Comparison of ENCODE assay signal across 6 cellular contexts in the genomic region with DNA sequence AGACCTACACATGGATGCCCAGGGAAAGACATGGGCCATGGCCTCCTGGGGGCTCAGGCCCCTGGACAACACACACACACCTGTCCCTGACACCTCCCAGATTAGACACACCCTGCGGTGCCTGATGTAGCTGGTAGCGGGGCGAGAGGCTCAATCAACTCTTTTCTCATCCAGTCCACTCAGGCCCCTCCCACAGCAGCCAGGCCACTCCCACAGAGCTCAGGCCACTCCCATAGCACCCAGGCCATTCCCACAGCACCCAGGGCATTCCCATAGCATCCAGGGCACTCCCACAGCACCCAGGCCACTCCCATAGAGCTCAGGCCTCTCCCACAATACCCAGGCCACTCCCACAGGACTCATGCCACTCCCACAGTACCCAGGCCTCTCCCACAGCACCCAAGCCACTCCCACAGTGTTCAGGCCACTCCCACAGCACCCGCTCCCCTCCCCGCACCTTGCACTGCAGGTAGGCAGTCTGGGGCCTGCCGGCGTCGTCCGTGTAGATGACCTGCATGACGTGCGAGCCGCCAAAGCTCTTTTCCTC. TPM values are rescaled to one million over a fixed set of nuclear protein-coding genes. Genes with fewer than 3 reads are reported as not detected.
DNase-seq lines count a peak whose midpoint lies in the region; ATAC-seq lines count a peak whose summit lies in the region.
"Not testable (repeated sequence)": the region's sequence is repeated elsewhere in the genome, so short reads cannot be mapped to it uniquely, and the experiment has no call there.

No MANE protein-coding gene starts in this region.

- not testable (repeated sequence) for H3K27ac Mint-ChIP-seq in activated T-helper 2 cell treated with anti-CD3 and anti-CD28 coated beads, Interferon-gamma antibody, Interleukin-2, Interleukin-4, amounts not matched to agents 10 μg/mL and 5 μg/mL and 100 μg/mL, durations not matched to agents 14 hours and 24 hours and 36 hours

- H3K9me3 Mint-ChIP-seq in activated T-helper 2 cell treated with anti-CD3 and anti-CD28 coated beads, Interferon-gamma antibody, Interleukin-2, Interleukin-4, amounts not matched to agents 10 μg/mL and 5 μg/mL and 100 μg/mL, durations not matched to agents 14 hours and 24 hours and 36 hours: not testable (repeated sequence)

- intact Hi-C loops in activated T-helper 2 cell treated with anti-CD3 and anti-CD28 coated beads, Interferon-gamma antibody, Interleukin-2, Interleukin-4, amounts not matched to agents 10 μg/mL and 5 μg/mL and 100 μg/mL, durations not matched to agents 14 hours and 24 hours and 36 hours (cut with micrococcal nuclease); left colon (cut with DNase I, micrococcal nuclease): not testable (repeated sequence)

- not testable (repeated sequence) for H3K4me3 Mint-ChIP-seq in activated T-helper 2 cell treated with anti-CD3 and anti-CD28 coated beads, Interferon-gamma antibody, Interleukin-2, Interleukin-4, amounts not matched to agents 10 μg/mL and 5 μg/mL and 100 μg/mL, durations not matched to agents 14 hours and 24 hours and 36 hours (ENCODE audit: low read depth)

- H3K36me3 Mint-ChIP-seq in activated T-helper 2 cell treated with anti-CD3 and anti-CD28 coated beads, Interferon-gamma antibody, Interleukin-2, Interleukin-4, amounts not matched to agents 10 μg/mL and 5 μg/mL and 100 μg/mL, durations not matched to agents 14 hours and 24 hours and 36 hours (ENCODE audit: low read depth): not testable (repeated sequence)

- not testable (repeated sequence) for H3K4me1 Mint-ChIP-seq in activated T-helper 2 cell treated with anti-CD3 and anti-CD28 coated beads, Interferon-gamma antibody, Interleukin-2, Interleukin-4, amounts not matched to agents 10 μg/mL and 5 μg/mL and 100 μg/mL, durations not matched to agents 14 hours and 24 hours and 36 hours (ENCODE audit: low read depth)

- H3K27me3 Mint-ChIP-seq in activated T-helper 2 cell treated with anti-CD3 and anti-CD28 coated beads, Interferon-gamma antibody, Interleukin-2, Interleukin-4, amounts not matched to agents 10 μg/mL and 5 μg/mL and 100 μg/mL, durations not matched to agents 14 hours and 24 hours and 36 hours (ENCODE audit: low read depth): not testable (repeated sequence)

- peak; percentile 57 for DNase-seq in activated T-helper 2 cell treated with anti-CD3 and anti-CD28 coated beads, Interferon-gamma antibody, Interleukin-2, Interleukin-4, amounts not matched to agents 10 μg/mL and 5 μg/mL and 100 μg/mL, durations not matched to agents 14 hours and 24 hours and 36 hours (ENCODE audit: low spot score)
- DNase-seq in left colon: peak; percentile 81 to 93
- DNase-seq in stimulated activated CD4-positive, alpha-beta T cell treated with anti-CD3 and anti-CD28 coated beads, TNF-alpha, amount 100 ng/mL, for 24 hours (ENCODE audit: low read depth in 3 of 3): peak; percentile 31 to 74 (median 33)

- ATAC-seq in GM18867 (IDR thresholded peaks at IDR 0.05; ENCODE audit: unreplicated experiment) (peak; percentile 50), HG02798 (IDR thresholded peaks at IDR 0.05; ENCODE audit: poor library complexity, unreplicated experiment) (peak; percentile 52), SK-N-SH treated with all-trans-retinoic acid at 6 μM for 48 hours (peak; percentile 94), left colon (peak; percentile 79)

RNA-seq across cellular contexts. Expression of gene POLR2J, which starts 11.9 kb away (rescaled TPM):
- 46.8 and 52.2 TPM in 2 replicates for total RNA-seq in activated T-helper 2 cell treated with anti-CD3 and anti-CD28 coated beads, Interferon-gamma antibody, Interleukin-2, Interleukin-4, amounts not matched to agents 10 μg/mL and 5 μg/mL and 100 μg/mL, durations not matched to agents 14 hours and 24 hours and 36 hours
- 10 to 100 TPM; 49.4 to 50.9 TPM for total RNA-seq in left colon

RNA-seq across cellular contexts. Expression of gene LRWD1, which starts 25.8 kb away (rescaled TPM):
- 21.8 and 22.0 TPM in 2 replicates for total RNA-seq in activated T-helper 2 cell treated with anti-CD3 and anti-CD28 coated beads, Interferon-gamma antibody, Interleukin-2, Interleukin-4, amounts not matched to agents 10 μg/mL and 5 μg/mL and 100 μg/mL, durations not matched to agents 14 hours and 24 hours and 36 hours
- total RNA-seq in left colon: 10 to 100 TPM; 12.6 to 15.2 TPM

RNA-seq across cellular contexts. Expression of gene ALKBH4, which starts 25.9 kb away (rescaled TPM):
- 8.9 and 10.0 TPM in 2 replicates for total RNA-seq in activated T-helper 2 cell treated with anti-CD3 and anti-CD28 coated beads, Interferon-gamma antibody, Interleukin-2, Interleukin-4, amounts not matched to agents 10 μg/mL and 5 μg/mL and 100 μg/mL, durations not matched to agents 14 hours and 24 hours and 36 hours
- total RNA-seq in left colon: 1 to 10 TPM; 9.5 to 9.9 TPM

RNA-seq across cellular contexts. Expression of gene RASA4B, which starts 27.0 kb away (rescaled TPM):
- 17.1 and 20.3 TPM in 2 replicates for total RNA-seq in activated T-helper 2 cell treated with anti-CD3 and anti-CD28 coated beads, Interferon-gamma antibody, Interleukin-2, Interleukin-4, amounts not matched to agents 10 μg/mL and 5 μg/mL and 100 μg/mL, durations not matched to agents 14 hours and 24 hours and 36 hours
- 10 to 100 TPM; 13.4 to 22.5 TPM for total RNA-seq in left colon

RNA-seq across cellular contexts. Expression of gene UPK3BL2, which starts 52.9 kb away (rescaled TPM):
- total RNA-seq in activated T-helper 2 cell treated with anti-CD3 and anti-CD28 coated beads, Interferon-gamma antibody, Interleukin-2, Interleukin-4, amounts not matched to agents 10 μg/mL and 5 μg/mL and 100 μg/mL, durations not matched to agents 14 hours and 24 hours and 36 hours: 15.1 and 18.1 TPM in 2 replicates
- 10 to 100 TPM; 13.4 to 20.7 TPM for total RNA-seq in left colon

Comparison
In these comparisons a context has a peak if more than half of its experiments do, and no peak if none do; other contexts are left out.
1. Peak in every context shown above with its lines: DNase-seq and ATAC-seq.
2. DNase-seq: peak in every context shown above with its lines; median percentile 87 in left colon; 57 in activated T-helper 2 cell treated with anti-CD3 and anti-CD28 coated beads, Interferon-gamma antibody, Interleukin-2, Interleukin-4, amounts not matched to agents 10 μg/mL and 5 μg/mL and 100 μg/mL, durations not matched to agents 14 hours and 24 hours and 36 hours; 33 in stimulated activated CD4-positive, alpha-beta T cell treated with anti-CD3 and anti-CD28 coated beads, TNF-alpha, amount 100 ng/mL, for 24 hours.